In genomic region chr3:181176610-181177009, GRCh38 we compare ENCODE assay signal across 8 cellular contexts.
DNase-seq lines count a peak whose midpoint lies in the region; ATAC-seq and TF ChIP-seq lines count a peak whose summit lies in the region.

No MANE protein-coding gene starts in this region.

- intact Hi-C loops in A673 (cut with micrococcal nuclease; ENCODE audit: unreplicated experiment), result loop anchor here (2.0 to 10.0 kb wide), 2 partner anchors 372 to 532 kb away; no protein-coding TSS in a partner anchor
- intact Hi-C loops in colonic mucosa (cut with DNase I), result loop anchor here (10.0 kb wide), 1 partner anchor 372 kb away; no protein-coding TSS in a partner anchor

- BruUV-seq in A673 (replicated peaks; lab: Mats Ljungman, UMichigan), result no TSS peak

- no peak overlapping the region for H3K27ac ChIP-seq in A673 (ENCODE audit: low read depth, low read length, poor library complexity, severe bottlenecking)
- no peak overlapping the region for H3K27ac ChIP-seq in colonic mucosa

- peak; percentile 77 for ATAC-seq in GM18511 (IDR thresholded peaks at IDR 0.05; ENCODE audit: unreplicated experiment)

- DNase-seq in A673 (ENCODE audit: low spot score) (peak; percentile 75), MG63 (peak; percentile 39), SHP77 treated with DMSO at 0.1 percent for 48 hours (lab: John Stamatoyannopoulos, UW) (peak; percentile 41), colonic mucosa (peak; percentile 52), lung microvascular endothelial cell (ENCODE audit: low read depth in 2 of 2) (peak; percentile 50 to 73), superior temporal gyrus (ENCODE audit: extremely low spot score) (peak; percentile 89), AG08395 (ENCODE audit: low spot score) (no peak)

- POLR2A ChIA-PET in A673 (lab: Charles Lee; ENCODE audit: low non-redundant PET), result no interaction called here

- CTCF ChIA-PET in A673 (lab: Charles Lee), result interaction anchor here (0.7 kb wide), 1 partner anchor 141 kb away, joined by 3 read pairs; no protein-coding TSS in a partner anchor

- H3K4me3 ChIP-seq in A673 (ENCODE audit: low read depth, low read length, poor library complexity, severe bottlenecking) (no peak overlapping the region), MG63 (no peak overlapping the region), colonic mucosa (no peak overlapping the region)

- peaks cover 51% of the 10 kb centered on the region for H3K27me3 ChIP-seq in A673 (replicated peaks; ENCODE audit: insufficient read depth, low read depth, low read length, poor library complexity)
- H3K27me3 ChIP-seq in MG63, result 0 out of 2 replicates have a peak, but pooled peaks cover 3% of the 10 kb centered on the region
- no peaks in the 10 kb centered on the region for H3K27me3 ChIP-seq in colonic mucosa

- peak; percentile 71 for TF ChIP-seq CTCF in A673 (conservative IDR thresholded peaks at IDR 0.05; ENCODE audit: low read depth, low read length)
- TF ChIP-seq CTCF in colonic mucosa (IDR thresholded peaks at IDR 0.05), result peak; percentile 21

- no peaks in the 10 kb centered on the region for H3K4me1 ChIP-seq in A673 (ENCODE audit: insufficient read depth, low read length, poor library complexity, severe bottlenecking)
- no peaks in the 10 kb centered on the region for H3K4me1 ChIP-seq in colonic mucosa

- H3K9ac ChIP-seq in colonic mucosa (ENCODE audit: low read depth in 2 of 2, low read length in 2 of 2), result no peak overlapping the region

- H3K36me3 ChIP-seq in A673 (ENCODE audit: insufficient read depth, low read length, poor library complexity, severe bottlenecking), result no peaks in the 10 kb centered on the region
- no peaks in the 10 kb centered on the region for H3K36me3 ChIP-seq in MG63
- no peaks in the 10 kb centered on the region for H3K36me3 ChIP-seq in colonic mucosa

- H3K9me3 ChIP-seq in A673 (ENCODE audit: low read depth, low read length, poor library complexity, severe bottlenecking) (no peaks in the 10 kb centered on the region), MG63 (no peaks in the 10 kb centered on the region), colonic mucosa (no peaks in the 10 kb centered on the region)
